ENCODE assay signal across 8 cellular contexts in the genomic region with DNA sequence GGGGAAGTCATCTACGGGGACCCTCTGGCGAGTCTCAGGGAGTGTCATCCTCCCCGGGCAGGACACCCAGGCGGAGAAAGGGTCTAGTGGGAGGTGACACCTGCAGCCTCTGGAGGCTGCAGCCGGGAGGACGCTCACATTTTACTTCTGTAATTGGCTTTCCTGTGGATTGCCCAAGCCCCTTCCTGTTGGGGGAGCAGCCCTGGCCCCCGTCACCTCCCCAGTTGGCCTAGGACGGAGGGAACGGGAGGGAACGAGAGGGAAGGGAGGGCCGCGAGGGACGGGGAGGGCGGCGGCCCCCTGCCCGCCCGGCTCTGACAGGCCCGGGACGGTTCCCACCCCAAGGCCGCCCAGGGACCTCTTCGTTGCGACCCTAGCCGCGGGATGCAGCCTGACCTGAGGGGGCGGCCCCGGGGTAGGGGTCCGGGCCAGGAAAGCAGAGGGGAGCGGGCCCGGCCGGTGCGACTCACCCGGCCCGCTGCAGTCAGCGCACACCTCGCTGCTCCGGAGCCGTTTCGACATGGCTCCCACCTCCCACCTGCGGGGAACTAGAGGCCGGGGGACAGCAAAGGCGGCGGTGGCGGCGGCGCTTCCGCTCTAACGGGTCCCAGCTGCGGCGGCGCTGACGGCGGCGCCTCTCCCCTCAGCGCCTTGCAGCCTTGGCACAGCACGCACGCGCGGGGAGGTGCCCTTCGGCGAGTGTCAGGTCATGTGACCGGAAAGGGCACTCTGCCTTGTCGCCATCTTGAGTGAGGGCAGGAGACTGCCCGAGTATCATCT. TPM values are rescaled to one million over a fixed set of nuclear protein-coding genes. Genes with fewer than 3 reads are reported as not detected.
DNase-seq lines count a peak whose midpoint lies in the region; ATAC-seq and TF ChIP-seq lines count a peak whose summit lies in the region.

A gene with protein sequence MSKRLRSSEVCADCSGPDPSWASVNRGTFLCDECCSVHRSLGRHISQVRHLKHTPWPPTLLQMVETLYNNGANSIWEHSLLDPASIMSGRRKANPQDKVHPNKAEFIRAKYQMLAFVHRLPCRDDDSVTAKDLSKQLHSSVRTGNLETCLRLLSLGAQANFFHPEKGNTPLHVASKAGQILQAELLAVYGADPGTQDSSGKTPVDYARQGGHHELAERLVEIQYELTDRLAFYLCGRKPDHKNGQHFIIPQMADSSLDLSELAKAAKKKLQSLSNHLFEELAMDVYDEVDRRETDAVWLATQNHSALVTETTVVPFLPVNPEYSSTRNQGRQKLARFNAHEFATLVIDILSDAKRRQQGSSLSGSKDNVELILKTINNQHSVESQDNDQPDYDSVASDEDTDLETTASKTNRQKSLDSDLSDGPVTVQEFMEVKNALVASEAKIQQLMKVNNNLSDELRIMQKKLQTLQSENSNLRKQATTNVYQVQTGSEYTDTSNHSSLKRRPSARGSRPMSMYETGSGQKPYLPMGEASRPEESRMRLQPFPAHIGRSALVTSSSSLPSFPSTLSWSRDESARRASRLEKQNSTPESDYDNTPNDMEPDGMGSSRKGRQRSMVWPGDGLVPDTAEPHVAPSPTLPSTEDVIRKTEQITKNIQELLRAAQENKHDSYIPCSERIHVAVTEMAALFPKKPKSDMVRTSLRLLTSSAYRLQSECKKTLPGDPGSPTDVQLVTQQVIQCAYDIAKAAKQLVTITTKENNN (minus strand): TSS at position 666 of the 780 bp plus-strand sequence. CDS start 144 bp downstream, at position 522.

- peak within 1 kb of the TSS; percentile 85 to 88 for H3K4me3 ChIP-seq in prostate gland

- TF ChIP-seq POLR2A in prostate gland (IDR thresholded peaks at IDR 0.05) = peak; percentile 74

- peak; percentile 43 for DNase-seq in NCI-H187 treated with DMSO at 0.1 percent for 48 hours (lab: John Stamatoyannopoulos, UW)
- peak; percentile 86 to 99 (median 92) for DNase-seq in T-helper 2 cell
- DNase-seq in left ventricle myocardium superior = peak; percentile 96
- DNase-seq in prostate gland (ENCODE audit: low spot score) = peak; percentile 92
- DNase-seq in ureter (ENCODE audit: low spot score) = peak; percentile 93

- ATAC-seq in GM18498 (IDR thresholded peaks at IDR 0.05; ENCODE audit: unreplicated experiment) = peak; percentile 71
- ATAC-seq in HG02943 (IDR thresholded peaks at IDR 0.05; ENCODE audit: low read depth, unreplicated experiment) = peak; percentile 54
- ATAC-seq in left ventricle myocardium superior = peak; percentile 89

- no peaks in the 10 kb centered on the region for H3K4me1 ChIP-seq in prostate gland (replicated peaks)

- H3K36me3 ChIP-seq in prostate gland = no peaks in the 10 kb centered on the region

- no peaks in the 10 kb centered on the region for H3K9me3 ChIP-seq in prostate gland

- H3K27me3 ChIP-seq in prostate gland (replicated peaks; ENCODE audit: insufficient read depth) = no peaks in the 10 kb centered on the region

- peak within 1 kb of the TSS; percentile 45 for H3K27ac ChIP-seq in angular gyrus (ENCODE audit: low read depth, low read length)
- H3K27ac ChIP-seq in prostate gland = peak within 1 kb of the TSS; percentile 48 to 54

- intact Hi-C loops in left ventricle myocardium superior (cut with micrococcal nuclease) = no loop called here
- intact Hi-C loops in prostate gland (cut with DNase I) = loop anchor here (5.0 kb wide), 2 partner anchors 44 to 94 kb away; a partner anchor contains a TSS

- WGBS in prostate gland = under 1% methylated on average over 63 of the region's 63 CpGs

- TF ChIP-seq CTCF in prostate gland (IDR thresholded peaks at IDR 0.05) = no peak

RNA-seq across cellular contexts. Expression of the gene that starts here (rescaled TPM):
- total RNA-seq in left ventricle myocardium superior (41.4 TPM), prostate gland (10 to 100 TPM; 20.9 to 43.3 TPM), ureter (55.5 TPM)

Comparison
In these comparisons a context has a peak if more than half of its experiments do, and no peak if none do; other contexts are left out.
1. Peak in every context shown above with its lines: DNase-seq, ATAC-seq, H3K4me3 ChIP-seq and H3K27ac ChIP-seq.
2. DNase-seq: peak in every context shown above with its lines; median percentile 96 in left ventricle myocardium superior; 93 in ureter; 92 in T-helper 2 cell; 92 in prostate gland; 43 in NCI-H187 treated with DMSO at 0.1 percent for 48 hours.